In genomic region chr3:17810759-17811158, GRCh38 we compare ENCODE assay signal across 13 cellular contexts.
DNase-seq lines count a peak whose midpoint lies in the region; ATAC-seq and TF ChIP-seq lines count a peak whose summit lies in the region.
"Had no signal": no experiment of that assay in that cellular context is flagged by ENCODE, and none has a peak within 500 bp of the region (broad histone marks: within the 10 kb centered on the region; RNA-seq: fewer than 3 reads in every experiment).

No MANE protein-coding gene starts in this region.

- H3K36me3 Mint-ChIP-seq in activated naive CD8-positive, alpha-beta T cell treated with anti-CD3 and anti-CD28 coated beads for 36 hours = peaks cover 2% of the 10 kb centered on the region

- intact Hi-C loops in A673 (cut with micrococcal nuclease; ENCODE audit: unreplicated experiment) = no loop called here

- BruUV-seq in A673 (replicated peaks; lab: Mats Ljungman, UMichigan) = no TSS peak

- H3K27me3 ChIP-seq in A673 (replicated peaks; ENCODE audit: insufficient read depth, low read depth, low read length, poor library complexity) (no peaks in the 10 kb centered on the region), SJSA1 (replicated peaks) (no peaks in the 10 kb centered on the region)

- POLR2A ChIA-PET in A673 (lab: Charles Lee; ENCODE audit: low non-redundant PET) = no interaction called here

- H3K4me3 ChIP-seq in A673 (ENCODE audit: low read depth, low read length, poor library complexity, severe bottlenecking) (no peak overlapping the region), SJSA1 (no peak overlapping the region)
- H3K4me3 ChIP-seq: prostate gland had no signal

- H3K27ac ChIP-seq in A673 (ENCODE audit: low read depth, low read length, poor library complexity, severe bottlenecking) (no peak overlapping the region), SJSA1 (peak overlapping the region; percentile 23; the same call in 1 of the 2 replicates)
- H3K27ac ChIP-seq: prostate gland, WERI-Rb-1 had no signal

- H3K4me1 ChIP-seq in A673 (ENCODE audit: insufficient read depth, low read length, poor library complexity, severe bottlenecking) (no peaks in the 10 kb centered on the region), SJSA1 (replicated peaks) (peaks cover 22% of the 10 kb centered on the region)
- H3K4me1 ChIP-seq: prostate gland had no signal

- peaks cover 2% of the 10 kb centered on the region for H3K9me3 Mint-ChIP-seq in activated naive CD8-positive, alpha-beta T cell treated with anti-CD3 and anti-CD28 coated beads for 36 hours
- H3K9me3 Mint-ChIP-seq: activated naive CD8-positive, alpha-beta T cell treated with anti-CD3 and anti-CD28 coated beads, Interleukin-2, amount 50 U/mL, for 24 hours had no signal

- TF ChIP-seq CTCF in A673 (conservative IDR thresholded peaks at IDR 0.05; ENCODE audit: low read depth, low read length) (0 out of 2 replicates have a peak, but pooled peaks have one; percentile 23), GM12872 (IDR thresholded peaks at IDR 0.05; ENCODE audit: insufficient read depth, low read depth, low read length) (peak; percentile 29; the same call in 2 of the 3 replicates)

- H3K9me3 ChIP-seq in A673 (ENCODE audit: low read depth, low read length, poor library complexity, severe bottlenecking) (no peaks in the 10 kb centered on the region), SJSA1 (replicated peaks) (no peaks in the 10 kb centered on the region)
- H3K9me3 ChIP-seq: prostate gland had no signal

- H3K4me3 Mint-ChIP-seq in activated naive CD8-positive, alpha-beta T cell treated with anti-CD3 and anti-CD28 coated beads for 36 hours = no peak overlapping the region
- H3K4me3 Mint-ChIP-seq: activated naive CD8-positive, alpha-beta T cell treated with anti-CD3 and anti-CD28 coated beads, Interleukin-2, amount 50 U/mL, for 24 hours had no signal

- peaks cover 19% of the 10 kb centered on the region for H3K4me1 Mint-ChIP-seq in activated naive CD8-positive, alpha-beta T cell treated with anti-CD3 and anti-CD28 coated beads for 36 hours

- no peak overlapping the region for H3K27ac Mint-ChIP-seq in activated naive CD8-positive, alpha-beta T cell treated with anti-CD3 and anti-CD28 coated beads for 36 hours
- H3K27ac Mint-ChIP-seq: activated naive CD8-positive, alpha-beta T cell treated with anti-CD3 and anti-CD28 coated beads, Interleukin-2, amount 50 U/mL, for 24 hours had no signal

- peaks cover 7% of the 10 kb centered on the region for H3K27me3 Mint-ChIP-seq in activated naive CD8-positive, alpha-beta T cell treated with anti-CD3 and anti-CD28 coated beads for 36 hours

- no peaks in the 10 kb centered on the region for H3K36me3 ChIP-seq in A673 (ENCODE audit: insufficient read depth, low read length, poor library complexity, severe bottlenecking)
- H3K36me3 ChIP-seq in SJSA1 = no peaks in the 10 kb centered on the region
- H3K36me3 ChIP-seq: prostate gland, WERI-Rb-1 had no signal

- DNase-seq in A673 (ENCODE audit: low spot score) (peak; percentile 33), SJSA1 (ENCODE audit: low read depth in 1 of 2, low spot score in 2 of 2) (peak in 1 of 2 experiments; percentile 48), globus pallidus (ENCODE audit: low spot score) (peak; percentile 1), NCI-H82 (lab: John Stamatoyannopoulos, UW) (no peak), NCI-H510A treated with DMSO at 0.1 percent for 48 hours (lab: John Stamatoyannopoulos, UW) (no peak)
- DNase-seq in activated naive CD8-positive, alpha-beta T cell treated with anti-CD3 and anti-CD28 coated beads for 36 hours = no peak
- DNase-seq: activated naive CD8-positive, alpha-beta T cell treated with anti-CD3 and anti-CD28 coated beads, Interleukin-2, amount 50 U/mL, for 24 hours; hippocampal formation; NCI-H345; WERI-Rb-1 had no signal

- CTCF ChIA-PET in A673 (lab: Charles Lee) = no interaction called here

- ATAC-seq in GM19455 (IDR thresholded peaks at IDR 0.05; ENCODE audit: unreplicated experiment) = no peak
- ATAC-seq: activated naive CD8-positive, alpha-beta T cell treated with anti-CD3 and anti-CD28 coated beads, Interleukin-2, amount 50 U/mL, for 24 hours had no signal

Comparison
In these comparisons a context has a peak if more than half of its experiments do, and no peak if none do; other contexts are left out.
1. DNase-seq: peak in A673 (single experiment) and globus pallidus (single experiment); none in NCI-H82 (single experiment), activated naive CD8-positive, alpha-beta T cell treated with anti-CD3 and anti-CD28 coated beads for 36 hours (single experiment) and NCI-H510A treated with DMSO at 0.1 percent for 48 hours (single experiment).